In genomic region chr2:232134939-232135338, GRCh38 we compare ENCODE assay signal across 21 cellular contexts.
DNase-seq lines count a peak whose midpoint lies in the region; ATAC-seq and TF ChIP-seq lines count a peak whose summit lies in the region.
"Had no signal": no experiment of that assay in that cellular context is flagged by ENCODE, and none has a peak within 500 bp of the region (broad histone marks: within the 10 kb centered on the region; RNA-seq: fewer than 3 reads in every experiment).

No MANE protein-coding gene starts in this region.

- no peak overlapping the region; the same call in 1 of the 2 replicates for H3K9ac ChIP-seq in PC-3 (ENCODE audit: low read length)
- H3K9ac ChIP-seq: GM23248 had no signal

- CTCF ChIA-PET in MCF 10A (lab: Yijun Ruan, JAX) (interaction anchor here (0.6 to 0.9 kb wide), 2 partner anchors 8 to 191 kb away, joined by 3 read pairs; no protein-coding TSS in a partner anchor), PC-3 (lab: Charles Lee) (no interaction called here), RWPE1 (lab: Yijun Ruan, JAX) (interaction anchor here (0.6 kb wide), 1 partner anchor 191 kb away, joined by 3 read pairs; no protein-coding TSS in a partner anchor)

- H3K79me2 ChIP-seq in PC-3 (ENCODE audit: low read length) = no peaks in the 10 kb centered on the region

- no peaks in the 10 kb centered on the region for H3K4me1 Mint-ChIP-seq in MCF 10A (ENCODE audit: insufficient read depth, unreplicated experiment)
- H3K4me1 Mint-ChIP-seq in stimulated activated naive B cell treated with anti-CD40 and anti-IgM and Interleukin-4, amounts not matched to agents 10 μg/mL and 1 μg/mL and 100 μg/mL, for 72 hours = peaks cover 14 to 27% of the 10 kb centered on the region in 2 donors

- TF ChIP-seq POLR2A in breast epithelium (IDR thresholded peaks at IDR 0.05) (no peak), erythroblast (IDR thresholded peaks at IDR 0.05; ENCODE audit: low read length) (no peak)

- H3K27me3 ChIP-seq in breast epithelium = no peaks in the 10 kb centered on the region
- no peaks in the 10 kb centered on the region for H3K27me3 ChIP-seq in PC-3 (ENCODE audit: low read length)
- H3K27me3 ChIP-seq: BE2C had no signal

- H2AFZ ChIP-seq in PC-3 (ENCODE audit: low read length) = no peak overlapping the region
- H2AFZ ChIP-seq: GM23248 had no signal

- H3K4me2 ChIP-seq in PC-3 (ENCODE audit: low read length) = peak overlapping the region; percentile 5; the same call in 1 of the 2 replicates

- H3K9me2 ChIP-seq in PC-3 (replicated peaks; ENCODE audit: low read length) = no peaks in the 10 kb centered on the region

- H3K4me1 ChIP-seq in breast epithelium = no peaks in the 10 kb centered on the region
- H3K4me1 ChIP-seq in PC-3 (ENCODE audit: insufficient read depth, low read length) = peaks cover 38% of the 10 kb centered on the region
- H3K4me1 ChIP-seq: BE2C had no signal

- H3K36me3 ChIP-seq in breast epithelium = no peaks in the 10 kb centered on the region
- peaks cover 4% of the 10 kb centered on the region for H3K36me3 ChIP-seq in PC-3 (ENCODE audit: low read depth, low read length)

- H3K4me3 ChIP-seq in breast epithelium (no peak overlapping the region), PC-3 (ENCODE audit: low read length) (no peak overlapping the region), epithelial cell of esophagus (ENCODE audit: low read length) (no peak overlapping the region)
- H3K4me3 ChIP-seq: GM23248, K562 had no signal

- peak; percentile 11; the same call in 1 of the 2 replicates for ATAC-seq in PC-3
- no peak for ATAC-seq in GM21723 (IDR thresholded peaks at IDR 0.05; ENCODE audit: unreplicated experiment)
- ATAC-seq in stimulated activated naive B cell treated with anti-CD40 and anti-IgM and Interleukin-4, amounts not matched to agents 10 μg/mL and 1 μg/mL and 100 μg/mL, for 72 hours (replicated peaks) = no peak
- ATAC-seq: HepG2, K562 had no signal

- no peaks in the 10 kb centered on the region for H3K27me3 Mint-ChIP-seq in MCF 10A (ENCODE audit: insufficient read depth, unreplicated experiment)
- H3K27me3 Mint-ChIP-seq in stimulated activated naive B cell treated with anti-CD40 and anti-IgM and Interleukin-4, amounts not matched to agents 10 μg/mL and 1 μg/mL and 100 μg/mL, for 72 hours = no peaks in the 10 kb centered on the region

- H4K20me1 ChIP-seq in PC-3 (ENCODE audit: low read length) = no peaks in the 10 kb centered on the region

- DNase-seq in MCF 10A (ENCODE audit: unreplicated experiment) = peak; percentile 21
- no peak for DNase-seq in breast epithelium (ENCODE audit: low spot score in 2 of 2)
- DNase-seq in PC-3 = peak; percentile 64
- peak; percentile 74 for DNase-seq in epithelial cell of esophagus (ENCODE audit: low read depth)
- DNase-seq in erythroblast (lab: John Stamatoyannopoulos, UW) = no peak
- DNase-seq in RWPE1 (ENCODE audit: low spot score) = no peak
- DNase-seq in stimulated activated naive B cell treated with anti-CD40 and anti-IgM and Interleukin-4, amounts not matched to agents 10 μg/mL and 1 μg/mL and 100 μg/mL, for 72 hours = no peak
- DNase-seq: BE2C, DMS79, GM23248, H9, HFFc6, MM.1S, NCI-H1048, NCI-H1417 treated with DMSO at 0.1 percent for 48 hours, NCI-H187, NCI-H446 treated with DMSO at 0.1 percent for 48 hours, Right ventricle myocardium superior had no signal

- H3K27ac ChIP-seq in breast epithelium (no peak overlapping the region), PC-3 (ENCODE audit: low read length) (peak overlapping the region; percentile 95), RWPE1 (no peak overlapping the region)
- H3K27ac ChIP-seq: GM23248 had no signal

- no peaks in the 10 kb centered on the region for H3K9me3 Mint-ChIP-seq in MCF 10A (ENCODE audit: unreplicated experiment)
- no peaks in the 10 kb centered on the region for H3K9me3 Mint-ChIP-seq in stimulated activated naive B cell treated with anti-CD40 and anti-IgM and Interleukin-4, amounts not matched to agents 10 μg/mL and 1 μg/mL and 100 μg/mL, for 72 hours
- H3K9me3 Mint-ChIP-seq: H9, HFFc6 had no signal

- peaks cover 39% of the 10 kb centered on the region for H3K36me3 Mint-ChIP-seq in MCF 10A (ENCODE audit: insufficient read depth, unreplicated experiment)
- peaks cover 10 to 38% of the 10 kb centered on the region in 2 donors for H3K36me3 Mint-ChIP-seq in stimulated activated naive B cell treated with anti-CD40 and anti-IgM and Interleukin-4, amounts not matched to agents 10 μg/mL and 1 μg/mL and 100 μg/mL, for 72 hours

- H3F3A ChIP-seq in PC-3 (ENCODE audit: low read length, unreplicated experiment) = no peaks in the 10 kb centered on the region

- POLR2A ChIA-PET in MCF 10A (lab: Yijun Ruan, JAX) = no interaction called here
- POLR2A ChIA-PET in PC-3 (lab: Charles Lee; ENCODE audit: unreplicated experiment) = no interaction called here
- POLR2A ChIA-PET in RWPE1 (lab: Yijun Ruan, JAX; ENCODE audit: low non-redundant PET) = no interaction called here

- BruUV-seq in MCF 10A (replicated peaks; lab: Mats Ljungman, UMichigan) (no TSS peak), PC-3 (replicated peaks; lab: Mats Ljungman, UMichigan) (no TSS peak)

- TF ChIP-seq CTCF in MCF 10A (IDR thresholded peaks at IDR 0.05; ENCODE audit: unreplicated experiment) = no peak
- no peak for TF ChIP-seq CTCF in breast epithelium (IDR thresholded peaks at IDR 0.05)
- no peak for TF ChIP-seq CTCF in PC-3 (conservative IDR thresholded peaks at IDR 0.05; ENCODE audit: low read depth, low read length)
- TF ChIP-seq CTCF in epithelial cell of esophagus (IDR thresholded peaks at IDR 0.05; ENCODE audit: insufficient read depth, low read depth, low read length, missing control alignments) = no peak
- no peak for TF ChIP-seq CTCF in RWPE1 (conservative IDR thresholded peaks at IDR 0.05; ENCODE audit: low read depth)

- H3K4me3 Mint-ChIP-seq in MCF 10A (ENCODE audit: unreplicated experiment) = no peak overlapping the region
- H3K4me3 Mint-ChIP-seq in stimulated activated naive B cell treated with anti-CD40 and anti-IgM and Interleukin-4, amounts not matched to agents 10 μg/mL and 1 μg/mL and 100 μg/mL, for 72 hours = no peak overlapping the region
- H3K4me3 Mint-ChIP-seq: H9, HFFc6 had no signal

- H3K27ac Mint-ChIP-seq in MCF 10A (ENCODE audit: low read depth, unreplicated experiment) = no peak overlapping the region
- H3K27ac Mint-ChIP-seq in stimulated activated naive B cell treated with anti-CD40 and anti-IgM and Interleukin-4, amounts not matched to agents 10 μg/mL and 1 μg/mL and 100 μg/mL, for 72 hours = no peak overlapping the region
- H3K27ac Mint-ChIP-seq: HFFc6 had no signal

- H3K9me3 ChIP-seq in breast epithelium (no peaks in the 10 kb centered on the region), PC-3 (ENCODE audit: low read length) (no peaks in the 10 kb centered on the region)
- H3K9me3 ChIP-seq: BE2C had no signal

- intact Hi-C loops in MCF 10A (cut with micrococcal nuclease) = no loop called here
- intact Hi-C loops in breast epithelium (cut with DNase I; ENCODE audit: low total_unique reads) = no loop called here
- intact Hi-C loops in PC-3 (cut with micrococcal nuclease) = no loop called here

Comparison
In these comparisons a context has a peak if more than half of its experiments do, and no peak if none do; other contexts are left out.
1. DNase-seq: peak in MCF 10A (single experiment), PC-3 (single experiment) and epithelial cell of esophagus (single experiment); none in breast epithelium (0 of 2), erythroblast (0 of 2), RWPE1 (single experiment) and stimulated activated naive B cell treated with anti-CD40 and anti-IgM and Interleukin-4, amounts not matched to agents 10 μg/mL and 1 μg/mL and 100 μg/mL, for 72 hours (single experiment).